Comparison of ENCODE assay signal across 17 cellular contexts in the genomic region with DNA sequence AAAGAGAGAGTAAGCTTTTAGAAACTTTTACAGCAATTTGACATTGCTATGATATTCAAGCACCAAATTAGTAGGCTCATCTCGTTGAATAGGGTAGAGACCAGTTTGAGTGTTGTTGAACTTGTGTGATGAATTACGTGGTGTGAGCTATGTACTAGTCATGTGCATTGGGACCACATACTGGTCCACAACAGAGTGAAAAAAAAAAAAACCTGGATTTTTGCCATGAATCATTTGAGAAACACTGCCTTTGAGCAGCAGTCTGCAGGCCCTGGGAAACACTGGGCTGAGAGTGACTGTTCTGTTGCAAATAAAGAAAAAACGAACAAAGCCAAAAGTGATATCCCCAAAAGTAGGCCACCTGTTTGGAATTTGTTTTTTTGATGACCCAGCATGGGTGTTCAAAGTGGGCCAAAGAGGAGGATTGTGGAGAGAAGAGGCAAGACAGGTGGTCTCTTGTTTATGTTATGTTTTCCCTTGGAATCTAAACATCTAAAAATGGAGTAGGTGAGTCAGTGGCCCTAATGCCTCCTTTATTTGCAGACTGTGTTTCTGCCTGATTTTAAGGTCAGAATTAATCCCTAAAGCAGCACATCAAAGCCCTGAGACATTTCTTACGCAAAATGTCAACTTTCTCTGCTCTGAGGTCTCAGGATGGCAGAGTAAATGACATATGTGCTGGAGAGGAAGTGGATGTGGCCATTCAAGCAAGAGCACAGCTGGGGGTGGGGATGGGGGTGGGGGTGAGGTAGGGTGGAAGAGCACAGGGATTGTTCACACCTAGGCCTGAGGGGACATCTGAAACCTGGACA. TPM values are rescaled to one million over a fixed set of nuclear protein-coding genes. Genes with fewer than 3 reads are reported as not detected.
DNase-seq lines count a peak whose midpoint lies in the region; ATAC-seq and TF ChIP-seq lines count a peak whose summit lies in the region.
"Had no signal": no experiment of that assay in that cellular context is flagged by ENCODE, and none has a peak within 500 bp of the region (broad histone marks: within the 10 kb centered on the region; RNA-seq: fewer than 3 reads in every experiment).

No MANE protein-coding gene starts in this region.

- no peak overlapping the region for H3K4me3 ChIP-seq in stomach
- no peak overlapping the region for H3K4me3 ChIP-seq in CD8-positive, alpha-beta memory T cell (ENCODE audit: low read length)
- H3K4me3 ChIP-seq: GM12878, K562, right atrium auricular region had no signal

- whole genome bisulfite sequencing in stomach, 5 donors, result 64 to 76% (median 65%) methylated on average over 4 of the region's 4 CpGs

- no peaks in the 10 kb centered on the region for H3K4me1 ChIP-seq in stomach
- H3K4me1 ChIP-seq in CD8-positive, alpha-beta memory T cell (ENCODE audit: insufficient read depth, low read length), result no peaks in the 10 kb centered on the region
- H3K4me1 ChIP-seq: right atrium auricular region had no signal

- TF ChIP-seq EP300 in stomach (IDR thresholded peaks at IDR 0.05), result no peak

- CTCF ChIA-PET in CD8-positive, alpha-beta memory T cell (lab: Charles Lee), result no interaction called here

- H3K27me3 ChIP-seq in stomach, result no peaks in the 10 kb centered on the region
- no peaks in the 10 kb centered on the region for H3K27me3 ChIP-seq in CD8-positive, alpha-beta memory T cell (ENCODE audit: insufficient read depth, low read length, poor library complexity, severe bottlenecking)
- H3K27me3 ChIP-seq: right atrium auricular region had no signal

- H3K36me3 Mint-ChIP-seq in activated naive CD8-positive, alpha-beta T cell treated with anti-CD3 and anti-CD28 coated beads, Interleukin-2, amount 10 ng/mL, durations not matched to agents 7 days and 5 days, result no peaks in the 10 kb centered on the region
- H3K36me3 Mint-ChIP-seq in activated naive CD8-positive, alpha-beta T cell treated with anti-CD3 and anti-CD28 coated beads, Interleukin-2, amount 50 U/mL, for 24 hours (ENCODE audit: low read depth), result no peaks in the 10 kb centered on the region
- no peaks in the 10 kb centered on the region for H3K36me3 Mint-ChIP-seq in endothelial cell (ENCODE audit: low read depth, unreplicated experiment)
- no peaks in the 10 kb centered on the region for H3K36me3 Mint-ChIP-seq in CD8-positive, alpha-beta memory T cell
- H3K36me3 Mint-ChIP-seq: CD8-positive, alpha-beta T cell; T-cell had no signal

- no peaks in the 10 kb centered on the region for H3K9me3 ChIP-seq in stomach
- no peaks in the 10 kb centered on the region for H3K9me3 ChIP-seq in CD8-positive, alpha-beta memory T cell (ENCODE audit: low read length)
- H3K9me3 ChIP-seq: right atrium auricular region had no signal

- DNase-seq in activated naive CD8-positive, alpha-beta T cell treated with anti-CD3 and anti-CD28 coated beads, Interleukin-2, amount 10 ng/mL, durations not matched to agents 7 days and 5 days, result no peak
- no peak for DNase-seq in activated naive CD8-positive, alpha-beta T cell treated with anti-CD3 and anti-CD28 coated beads, Interleukin-2, amount 50 U/mL, for 24 hours
- peak; percentile 25 for DNase-seq in MV-4-11 (lab: John Stamatoyannopoulos, UW)
- no peak for DNase-seq in endothelial cell (ENCODE audit: low spot score)
- no peak for DNase-seq in stomach
- no peak for DNase-seq in CD8-positive, alpha-beta memory T cell
- DNase-seq in COR-L47 (lab: John Stamatoyannopoulos, UW), result no peak
- DNase-seq: CD8-positive, alpha-beta T cell; GDM1; NCI-H1417 had no signal

- intact Hi-C loops in stomach (cut with DNase I; ENCODE audit: low total_unique reads), result no loop called here

- peak overlapping the region; percentile 47 for H3K4me3 Mint-ChIP-seq in activated naive CD8-positive, alpha-beta T cell treated with anti-CD3 and anti-CD28 coated beads, Interleukin-2, amount 10 ng/mL, durations not matched to agents 7 days and 5 days
- H3K4me3 Mint-ChIP-seq in activated naive CD8-positive, alpha-beta T cell treated with anti-CD3 and anti-CD28 coated beads, Interleukin-2, amount 50 U/mL, for 24 hours, result no peak overlapping the region
- H3K4me3 Mint-ChIP-seq in endothelial cell (ENCODE audit: unreplicated experiment), result no peak overlapping the region
- H3K4me3 Mint-ChIP-seq in CD8-positive, alpha-beta memory T cell, result no peak overlapping the region
- H3K4me3 Mint-ChIP-seq: CD8-positive, alpha-beta T cell had no signal

- POLR2A ChIA-PET in activated naive CD8-positive, alpha-beta T cell treated with anti-CD3 and anti-CD28 coated beads, Interleukin-2, amount 10 ng/mL, durations not matched to agents 7 days and 5 days (lab: Charles Lee), result interaction anchor here (0.7 to 1.0 kb wide), 2 partner anchors 91 to 95 kb away, joined by 3 read pairs; a partner anchor contains a TSS
- POLR2A ChIA-PET in CD8-positive, alpha-beta memory T cell (lab: Charles Lee), result no interaction called here

- H3K9me3 Mint-ChIP-seq in activated naive CD8-positive, alpha-beta T cell treated with anti-CD3 and anti-CD28 coated beads, Interleukin-2, amount 10 ng/mL, durations not matched to agents 7 days and 5 days, result no peaks in the 10 kb centered on the region
- H3K9me3 Mint-ChIP-seq in activated naive CD8-positive, alpha-beta T cell treated with anti-CD3 and anti-CD28 coated beads, Interleukin-2, amount 50 U/mL, for 24 hours, result no peaks in the 10 kb centered on the region
- no peaks in the 10 kb centered on the region for H3K9me3 Mint-ChIP-seq in endothelial cell (ENCODE audit: unreplicated experiment)
- H3K9me3 Mint-ChIP-seq in CD8-positive, alpha-beta memory T cell, result peaks cover 0 to 2% (median 0%) of the 10 kb centered on the region in 5 donors
- H3K9me3 Mint-ChIP-seq: CD8-positive, alpha-beta T cell; T-cell had no signal

- H3K27ac Mint-ChIP-seq in activated naive CD8-positive, alpha-beta T cell treated with anti-CD3 and anti-CD28 coated beads, Interleukin-2, amount 10 ng/mL, durations not matched to agents 7 days and 5 days, result peak overlapping the region; percentile 87
- no peak overlapping the region for H3K27ac Mint-ChIP-seq in activated naive CD8-positive, alpha-beta T cell treated with anti-CD3 and anti-CD28 coated beads, Interleukin-2, amount 50 U/mL, for 24 hours
- H3K27ac Mint-ChIP-seq in endothelial cell (ENCODE audit: unreplicated experiment), result peak overlapping the region; percentile 18
- peak overlapping the region in 1 of 8 donors; percentile 72 for H3K27ac Mint-ChIP-seq in CD8-positive, alpha-beta memory T cell
- H3K27ac Mint-ChIP-seq: CD8-positive, alpha-beta T cell had no signal

- TF ChIP-seq CTCF in endothelial cell (IDR thresholded peaks at IDR 0.05; ENCODE audit: unreplicated experiment) (no peak), stomach (IDR thresholded peaks at IDR 0.05) (no peak)

- no peaks in the 10 kb centered on the region for H3K27me3 Mint-ChIP-seq in activated naive CD8-positive, alpha-beta T cell treated with anti-CD3 and anti-CD28 coated beads, Interleukin-2, amount 10 ng/mL, durations not matched to agents 7 days and 5 days
- H3K27me3 Mint-ChIP-seq in activated naive CD8-positive, alpha-beta T cell treated with anti-CD3 and anti-CD28 coated beads, Interleukin-2, amount 50 U/mL, for 24 hours, result no peaks in the 10 kb centered on the region
- no peaks in the 10 kb centered on the region for H3K27me3 Mint-ChIP-seq in endothelial cell (ENCODE audit: unreplicated experiment)
- H3K27me3 Mint-ChIP-seq in CD8-positive, alpha-beta memory T cell, result peaks cover 0 to 7% of the 10 kb centered on the region in 2 donors

- ATAC-seq in activated naive CD8-positive, alpha-beta T cell treated with anti-CD3 and anti-CD28 coated beads, Interleukin-2, amount 10 ng/mL, durations not matched to agents 7 days and 5 days (ENCODE audit: low read depth), result peak; percentile 72
- no peak for ATAC-seq in activated naive CD8-positive, alpha-beta T cell treated with anti-CD3 and anti-CD28 coated beads, Interleukin-2, amount 50 U/mL, for 24 hours
- no peak for ATAC-seq in GM19452 (IDR thresholded peaks at IDR 0.05; ENCODE audit: unreplicated experiment)
- ATAC-seq: CD8-positive, alpha-beta T cell; GM12878; K562 had no signal

- no peak for TF ChIP-seq POLR2A in stomach (IDR thresholded peaks at IDR 0.05)

- H3K4me1 Mint-ChIP-seq in activated naive CD8-positive, alpha-beta T cell treated with anti-CD3 and anti-CD28 coated beads, Interleukin-2, amount 10 ng/mL, durations not matched to agents 7 days and 5 days, result peaks cover 12% of the 10 kb centered on the region
- H3K4me1 Mint-ChIP-seq in activated naive CD8-positive, alpha-beta T cell treated with anti-CD3 and anti-CD28 coated beads, Interleukin-2, amount 50 U/mL, for 24 hours, result peaks cover 6% of the 10 kb centered on the region
- peaks cover 28% of the 10 kb centered on the region for H3K4me1 Mint-ChIP-seq in endothelial cell (ENCODE audit: unreplicated experiment)
- peaks cover 5 to 7% (median 7%) of the 10 kb centered on the region in 3 donors for H3K4me1 Mint-ChIP-seq in CD8-positive, alpha-beta memory T cell

- no peak overlapping the region for H3K27ac ChIP-seq in stomach
- H3K27ac ChIP-seq in CD8-positive, alpha-beta memory T cell (ENCODE audit: low read depth, low read length), result no peak overlapping the region
- H3K27ac ChIP-seq: right atrium auricular region had no signal

- no peaks in the 10 kb centered on the region for H3K36me3 ChIP-seq in stomach
- no peaks in the 10 kb centered on the region for H3K36me3 ChIP-seq in CD8-positive, alpha-beta memory T cell (ENCODE audit: insufficient read depth, low read length)
- H3K36me3 ChIP-seq: right atrium auricular region had no signal

RNA-seq across cellular contexts. Expression of a gene that starts 33.5 kb away (rescaled TPM):
- not detected for total RNA-seq in activated naive CD8-positive, alpha-beta T cell treated with anti-CD3 and anti-CD28 coated beads, Interleukin-2, amount 10 ng/mL, durations not matched to agents 7 days and 5 days
- total RNA-seq in endothelial cell (ENCODE audit: unreplicated experiment) (0.31 TPM), stomach (1 to 10 TPM in 1 of 5 donors, not detected in 4; 2.0 TPM)
- under 1 TPM in 1 of 3 donors, not detected in 2; 0.13 TPM for polyA plus RNA-seq in stomach
- not detected for total RNA-seq in CD8-positive, alpha-beta memory T cell
- polyA plus RNA-seq in CD8-positive, alpha-beta memory T cell, result not detected
- total RNA-seq: CD8-positive, alpha-beta T cell; cerebellum; K562; mononuclear cell; right atrium auricular region; T-cell had no signal

RNA-seq across cellular contexts. Expression of a gene that starts 38.1 kb away (rescaled TPM):
- total RNA-seq in activated naive CD8-positive, alpha-beta T cell treated with anti-CD3 and anti-CD28 coated beads, Interleukin-2, amount 10 ng/mL, durations not matched to agents 7 days and 5 days, result under 1 TPM; 0.58 to 0.91 TPM
- total RNA-seq in endothelial cell (ENCODE audit: unreplicated experiment), result 1.6 TPM
- 1 to 10 TPM in 2 of 5 donors, not detected in 3; 1.1 to 1.2 TPM for total RNA-seq in stomach
- under 1 TPM in 2 of 3 donors, not detected in 1; 0.08 to 0.12 TPM for polyA plus RNA-seq in stomach
- total RNA-seq in CD8-positive, alpha-beta memory T cell, result under 1 TPM; 0.18 TPM
- not detected for polyA plus RNA-seq in CD8-positive, alpha-beta memory T cell
- total RNA-seq: CD8-positive, alpha-beta T cell; mononuclear cell had no signal
